ENCODE assay signal across 8 cellular contexts in genomic region chr13:52159159-52159982, GRCh38. TPM values are rescaled to one million over a fixed set of nuclear protein-coding genes. Genes with fewer than 3 reads are reported as not detected.
DNase-seq lines count a peak whose midpoint lies in the region; ATAC-seq and TF ChIP-seq lines count a peak whose summit lies in the region.

Gene NEK3, minus strand, starts transcription at chr13:52159597. Its CDS starts 3,406 bp downstream, at chr13:52156191.

- H3K4me3 ChIP-seq in DND-41 (ENCODE audit: low read depth in 1 of 2, low read length in 2 of 2) (peak within 1 kb of the TSS in 1 of 2 experiments; percentile 54; a peak in 3 of 4 replicates), SK-N-SH (ENCODE audit: low read depth in 2 of 2, low read length in 1 of 2) (peak within 1 kb of the TSS; percentile 71 to 83), osteoblast (ENCODE audit: insufficient read depth, low read length) (peak within 1 kb of the TSS; percentile 86), testis (peak within 1 kb of the TSS; percentile 78 to 88)

- peaks cover 24% of the 10 kb centered on the region for H3K4me1 Mint-ChIP-seq in activated naive CD8-positive, alpha-beta T cell (ENCODE audit: low read depth)

- CTCF ChIA-PET in SK-N-SH (lab: Yijun Ruan, JAX), result interaction anchor here (2.7 kb wide), 1 partner anchor 32 kb away, joined by 11 read pairs; no protein-coding TSS in a partner anchor

- no peak within 1 kb of the TSS for H3K27ac ChIP-seq in DND-41 (ENCODE audit: low read length)
- H3K27ac ChIP-seq in SK-N-SH (ENCODE audit: low read depth in 2 of 2, low read length in 1 of 2), result peak within 1 kb of the TSS; percentile 59 to 72
- H3K27ac ChIP-seq in osteoblast (ENCODE audit: low read depth, low read length), result peak within 1 kb of the TSS; percentile 32
- H3K27ac ChIP-seq in testis, result peak within 1 kb of the TSS; percentile 86 to 94

- no peaks in the 10 kb centered on the region for H3K79me2 ChIP-seq in DND-41 (ENCODE audit: insufficient read depth, low read length)
- 0 out of 2 replicates have a peak, but pooled peaks cover 6% of the 10 kb centered on the region for H3K79me2 ChIP-seq in SK-N-SH (ENCODE audit: insufficient read depth)
- peaks cover 7% of the 10 kb centered on the region for H3K79me2 ChIP-seq in osteoblast (ENCODE audit: insufficient read depth, low read length)

- H3K27me3 ChIP-seq in DND-41 (ENCODE audit: insufficient read depth, low read length, poor library complexity) (peaks cover 49% of the 10 kb centered on the region), SK-N-SH (ENCODE audit: insufficient read depth) (no peaks in the 10 kb centered on the region), osteoblast (ENCODE audit: insufficient read depth, low read length) (no peaks in the 10 kb centered on the region), testis (no peaks in the 10 kb centered on the region)

- H2AFZ ChIP-seq in DND-41 (ENCODE audit: low read depth, low read length) (peak within 1 kb of the TSS; percentile 21; the same call in 1 of the 2 replicates), SK-N-SH (ENCODE audit: low read depth) (peak within 1 kb of the TSS; percentile 80), osteoblast (ENCODE audit: low read length) (peak within 1 kb of the TSS; percentile 78)

- no peak for TF ChIP-seq POLR2A in testis (IDR thresholded peaks at IDR 0.05)

- H3K36me3 Mint-ChIP-seq in activated naive CD8-positive, alpha-beta T cell, result peaks cover 2% of the 10 kb centered on the region

- peaks cover 4% of the 10 kb centered on the region for H3K27me3 Mint-ChIP-seq in activated naive CD8-positive, alpha-beta T cell

- H4K20me1 ChIP-seq in DND-41 (ENCODE audit: insufficient read depth, low read length) (no peaks in the 10 kb centered on the region), SK-N-SH (ENCODE audit: insufficient read depth) (no peaks in the 10 kb centered on the region; the same call in 1 of the 2 replicates), osteoblast (ENCODE audit: insufficient read depth, low read length) (no peaks in the 10 kb centered on the region)

- no peak for TF ChIP-seq EP300 in SK-N-SH (IDR thresholded peaks at IDR 0.05; ENCODE audit: borderline replicate concordance in 1 of 2, low read depth in 1 of 2, low read length in 1 of 2)

- H3K9me3 ChIP-seq in DND-41 (ENCODE audit: insufficient read depth, low read length, severe bottlenecking) (no peaks in the 10 kb centered on the region), SK-N-SH (no peaks in the 10 kb centered on the region), osteoblast (ENCODE audit: low read depth, low read length) (no peaks in the 10 kb centered on the region), testis (no peaks in the 10 kb centered on the region)

- POLR2A ChIA-PET in SK-N-SH (lab: Yijun Ruan, JAX), result interaction anchor here (0.8 kb wide), 1 partner anchor 183 kb away, joined by 3 read pairs; no protein-coding TSS in a partner anchor

- H3K9ac ChIP-seq in DND-41 (ENCODE audit: low read depth, low read length) (peak within 1 kb of the TSS; percentile 20; the same call in 1 of the 2 replicates), SK-N-SH (peak within 1 kb of the TSS; percentile 83)

- H3K9me3 Mint-ChIP-seq in activated naive CD8-positive, alpha-beta T cell (ENCODE audit: low read depth), result no peaks in the 10 kb centered on the region

- intact Hi-C loops in head of caudate nucleus (cut with DNase I) (no loop called here), testis (cut with DNase I; ENCODE audit: low total_unique reads) (no loop called here)

- H3K27ac Mint-ChIP-seq in activated naive CD8-positive, alpha-beta T cell, result peak within 1 kb of the TSS; percentile 66

- H3K9me2 ChIP-seq in SK-N-SH, result no peaks in the 10 kb centered on the region

- TF ChIP-seq CTCF in DND-41 (IDR thresholded peaks at IDR 0.05; ENCODE audit: borderline replicate concordance, extremely low read depth, low read length, poor library complexity, severe bottlenecking), result no peak
- TF ChIP-seq CTCF in SK-N-SH (IDR thresholded peaks at IDR 0.05), result no peak
- no peak for TF ChIP-seq CTCF in osteoblast (IDR thresholded peaks at IDR 0.05; ENCODE audit: extremely low read depth, low read depth, low read length)
- no peak for TF ChIP-seq CTCF in testis (IDR thresholded peaks at IDR 0.05)

- H3K4me1 ChIP-seq in DND-41 (ENCODE audit: insufficient read depth, low read length), result peaks cover 14% of the 10 kb centered on the region
- H3K4me1 ChIP-seq in SK-N-SH (ENCODE audit: control insufficient read depth in 1 of 2, insufficient read depth in 2 of 2, low read depth in 1 of 2, low read length in 1 of 2), result peaks cover 3 to 22% of the 10 kb centered on the region in 2 experiments; a peak in 2 of 4 replicates
- peaks cover 28% of the 10 kb centered on the region for H3K4me1 ChIP-seq in osteoblast (ENCODE audit: insufficient read depth, low read length)
- peaks cover 4% of the 10 kb centered on the region for H3K4me1 ChIP-seq in testis

- 13% methylated on average over 23 of the region's 74 CpGs for WGBS in SK-N-SH (ENCODE audit: low lambda C conversion rate)
- 0 to 1% methylated on average over 27 to 41 of the region's 74 CpGs for WGBS in testis, 2 donors

- DNase-seq in DND-41 (peak; percentile 34), KG1 (lab: John Stamatoyannopoulos, UW) (peak; percentile 31), SK-N-SH (peak; percentile 93), head of caudate nucleus (peak; percentile 58 to 89 (median 78)), osteoblast (ENCODE audit: insufficient read length, low spot score, missing footprints) (peak; percentile 92), testis (peak; percentile 87)

- H3K36me3 ChIP-seq in DND-41 (ENCODE audit: insufficient read depth, low read length), result no peaks in the 10 kb centered on the region
- H3K36me3 ChIP-seq in SK-N-SH (replicated peaks in 1 of 2; ENCODE audit: control insufficient read depth in 1 of 2, insufficient read depth in 2 of 2, low read length in 1 of 2), result peaks cover 4% of the 10 kb centered on the region in 2 experiments
- no peaks in the 10 kb centered on the region for H3K36me3 ChIP-seq in osteoblast (ENCODE audit: insufficient read depth, low read length)
- H3K36me3 ChIP-seq in testis (ENCODE audit: low read depth, missing control alignments), result no peaks in the 10 kb centered on the region

- H3K4me2 ChIP-seq in DND-41 (ENCODE audit: insufficient read depth, low read length), result peak within 1 kb of the TSS; percentile 70
- H3K4me2 ChIP-seq in SK-N-SH, result peak within 1 kb of the TSS; percentile 82
- H3K4me2 ChIP-seq in osteoblast (ENCODE audit: insufficient read depth, low read length), result peak within 1 kb of the TSS; percentile 90

- TF ChIP-seq RAD21 in SK-N-SH (IDR thresholded peaks at IDR 0.05; ENCODE audit: low read length), result no peak

- H3K4me3 Mint-ChIP-seq in activated naive CD8-positive, alpha-beta T cell, result peak within 1 kb of the TSS; percentile 89

- ATAC-seq in DND-41 (ENCODE audit: insufficient read depth, low read depth), result peak; percentile 82
- ATAC-seq in GM21717 (IDR thresholded peaks at IDR 0.05; ENCODE audit: unreplicated experiment), result peak; percentile 81

- H3F3A ChIP-seq in SK-N-SH (replicated peaks; ENCODE audit: insufficient read depth), result peaks cover 25% of the 10 kb centered on the region

TF ChIP-seq in SK-N-SH, 30 proteins besides CTCF, POLR2A, EP300 and RAD21 (continues in another document):
- TF ChIP-seq YY1 (IDR thresholded peaks at IDR 0.05; ENCODE audit: low read depth) (0 out of 2 replicates have a peak, but pooled peaks have one; percentile 21), RXRA (IDR thresholded peaks at IDR 0.05; ENCODE audit: borderline replicate concordance, low read depth) (no peak), RCOR1 (IDR thresholded peaks at IDR 0.05; ENCODE audit: low read length) (no peak), EZH2phosphoT487 (IDR thresholded peaks at IDR 0.05; ENCODE audit: borderline replicate concordance, low read depth) (no peak), ELF1 (IDR thresholded peaks at IDR 0.05) (0 out of 2 replicates have a peak, but pooled peaks have one; percentile 25), MAX (IDR thresholded peaks at IDR 0.05; ENCODE audit: low read depth) (peak; percentile 99), MXI1 (IDR thresholded peaks at IDR 0.05; ENCODE audit: low read depth, low read length) (peak; percentile 53; the same call in 1 of the 2 replicates), PBX3 (IDR thresholded peaks at IDR 0.05) (no peak), IRF3 (IDR thresholded peaks at IDR 0.05; ENCODE audit: low read depth, low read length) (no peak), NFIC (IDR thresholded peaks at IDR 0.05; ENCODE audit: borderline replicate concordance) (no peak), CHD2 (IDR thresholded peaks at IDR 0.05; ENCODE audit: low read length, partially characterized antibody) (peak; percentile 39), FOXM1 (IDR thresholded peaks at IDR 0.05; ENCODE audit: low read depth) (no peak), POLR2AphosphoS5 (IDR thresholded peaks at IDR 0.05; ENCODE audit: low read depth, low read length) (no peak), FOSL2 (IDR thresholded peaks at IDR 0.05; ENCODE audit: borderline replicate concordance, low read depth) (no peak), SMC3 (IDR thresholded peaks at IDR 0.05; ENCODE audit: low read depth, low read length) (no peak)

RNA-seq across cellular contexts. Expression of gene NEK3, which starts in this region (rescaled TPM):
- polyA plus RNA-seq in SK-N-SH (2012; rRNA removed), result 12.7 and 19.5 TPM in 2 replicates
- 12.5 and 17.3 TPM in 2 replicates for polyA plus RNA-seq in SK-N-SH (2012; cell fraction: cytosol; rRNA removed)
- 41.2 and 52.6 TPM in 2 replicates for polyA plus RNA-seq in SK-N-SH (2012; cell fraction: nucleus; rRNA removed)
- total RNA-seq in osteoblast, result 6.5 and 8.0 TPM in 2 replicates
- 10 to 100 TPM; 26.3 to 41.3 TPM for total RNA-seq in testis
- polyA plus RNA-seq in testis (ENCODE audit: insufficient read depth, low read depth, low replicate concordance), result 40.7 TPM

Comparison
In these comparisons a context has a peak if more than half of its experiments do, and no peak if none do; other contexts are left out.
1. DNase-seq: peak in every context shown above with its lines; median percentile 93 in SK-N-SH; 92 in osteoblast; 87 in testis; 78 in head of caudate nucleus; 34 in DND-41; 31 in KG1.
2. H2AFZ ChIP-seq: peak in every context shown above with its lines; median percentile 80 in SK-N-SH; 78 in osteoblast; 21 in DND-41.